Comparison of ENCODE assay signal across 8 cellular contexts in genomic region chr3:100260685-100261480, GRCh38. TPM values are rescaled to one million over a fixed set of nuclear protein-coding genes. Genes with fewer than 3 reads are reported as not detected.
DNase-seq lines count a peak whose midpoint lies in the region; ATAC-seq and TF ChIP-seq lines count a peak whose summit lies in the region.

Gene TBC1D23 (plus strand): TSS chr3:100260992. CDS start chr3:100261019, 27 bp downstream.

- DNase-seq in D341Med (ENCODE audit: low spot score) = peak; percentile 95
- DNase-seq in HuH-7 (ENCODE audit: low spot score) = peak; percentile 94
- DNase-seq in activated CD8-positive, alpha-beta memory T cell treated with anti-CD3 and anti-CD28 coated beads, Interleukin-2, amount 50 U/mL, for 4 hours = peak; percentile 97
- peak; percentile 99 for DNase-seq in mesenteric fat pad (ENCODE audit: low spot score)
- peak; percentile 90 for DNase-seq in stimulated activated CD8-positive, alpha-beta memory T cell treated with anti-CD3 and anti-CD28 coated beads, Interleukin-15, amount 100 ng/mL, for 24 hours (ENCODE audit: low read depth)

- peak within 1 kb of the TSS; percentile 89 for H3K4me2 ChIP-seq in OCI-LY1 (ENCODE audit: low read length)

- H3K4me1 ChIP-seq in OCI-LY1 (ENCODE audit: insufficient read depth, low read length, severe bottlenecking) = peaks cover 42% of the 10 kb centered on the region

- peak; percentile 100 for ATAC-seq in GM21515 (IDR thresholded peaks at IDR 0.05; ENCODE audit: unreplicated experiment)

- peak within 1 kb of the TSS; percentile 30 for H2AFZ ChIP-seq in OCI-LY1 (ENCODE audit: low read length)

- peak within 1 kb of the TSS; percentile 57 for H3K27ac ChIP-seq in OCI-LY1 (ENCODE audit: low read depth, low read length, poor library complexity, severe bottlenecking)

- no peaks in the 10 kb centered on the region for H3K27me3 ChIP-seq in OCI-LY1 (ENCODE audit: insufficient read depth, low read length)

- H4K20me1 ChIP-seq in OCI-LY1 (ENCODE audit: insufficient read depth, low read length) = no peaks in the 10 kb centered on the region

- H3K79me2 ChIP-seq in OCI-LY1 (ENCODE audit: insufficient read depth, low read length) = peaks cover 40% of the 10 kb centered on the region

- in situ Hi-C loops in endometrial microvascular endothelial cells (cut with HindIII; ENCODE audit: inconsistent ontology term, low pct_unique_long_range_greater_than_20kb, low sequenced_read_pairs) = no loop called here

- no peaks in the 10 kb centered on the region for H3F3A ChIP-seq in OCI-LY1 (ENCODE audit: insufficient read depth, low read length)

- no peaks in the 10 kb centered on the region for H3K36me3 ChIP-seq in OCI-LY1 (ENCODE audit: insufficient read depth, low read length)

- H3K4me3 ChIP-seq in OCI-LY1 (ENCODE audit: low read depth, low read length, poor library complexity, severe bottlenecking) = peak within 1 kb of the TSS; percentile 95

- no peak for TF ChIP-seq CTCF in OCI-LY1 (IDR thresholded peaks at IDR 0.05; ENCODE audit: low read length)

- no peaks in the 10 kb centered on the region for H3K9me2 ChIP-seq in OCI-LY1 (ENCODE audit: low read depth, low read length)

- H3K9ac ChIP-seq in OCI-LY1 (ENCODE audit: low read length) = peak within 1 kb of the TSS; percentile 92

- no peaks in the 10 kb centered on the region for H3K9me3 ChIP-seq in OCI-LY1 (ENCODE audit: low read length)

RNA-seq across cellular contexts. Expression of gene TBC1D23, which starts in this region (rescaled TPM):
- total RNA-seq in endometrial microvascular endothelial cells (ENCODE audit: inconsistent ontology term) (30.3 TPM), mesenteric fat pad (42.0 TPM)

Comparison
In these comparisons a context has a peak if more than half of its experiments do, and no peak if none do; other contexts are left out.
1. Peak in every context shown above with its lines: DNase-seq, ATAC-seq, H3K4me3 ChIP-seq and H3K27ac ChIP-seq.